In the genomic region with DNA sequence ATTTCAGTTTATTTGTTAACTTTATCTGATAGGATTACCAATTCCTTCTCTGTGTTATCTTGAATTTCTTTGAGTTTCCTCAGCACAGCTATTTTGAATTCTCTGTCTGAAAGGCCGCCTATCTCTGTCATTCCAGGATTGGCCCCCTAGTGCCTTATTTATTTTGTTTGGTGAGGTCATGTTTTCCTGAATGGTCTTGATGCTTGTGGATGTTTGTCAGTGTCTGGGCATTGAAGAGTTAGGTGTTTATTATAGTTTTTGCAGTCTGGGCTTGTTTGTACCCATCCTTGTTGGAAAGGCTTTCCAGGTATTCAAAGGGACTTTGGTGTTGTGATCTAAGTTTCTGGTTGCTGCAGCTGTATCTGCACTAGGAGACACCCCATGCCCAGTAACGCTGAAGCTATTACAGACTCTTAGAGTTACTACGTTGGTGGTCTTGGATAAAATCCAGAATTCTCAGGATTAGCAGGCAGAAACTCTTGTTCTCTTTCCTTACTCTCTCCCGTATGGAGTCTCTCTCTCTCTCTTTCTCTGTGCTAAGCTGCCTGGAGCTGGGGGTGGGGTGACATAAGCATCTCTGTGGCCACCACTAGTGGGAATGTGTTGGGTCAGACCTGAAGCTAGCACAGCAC, we compare ENCODE assay signal across 8 cellular contexts.
A peak's percentile ranks its signal among the peaks of the same experiment; 100 is the strongest.
DNase-seq lines count a peak whose midpoint lies in the region; TF ChIP-seq lines count a peak whose summit lies in the region.
"Not testable (repeated sequence)": the region's sequence is repeated elsewhere in the genome, so short reads cannot be mapped to it uniquely, and the experiment has no call there.

No MANE protein-coding gene starts in this region.

- not testable (repeated sequence) for H2BK5ac ChIP-seq in mesendoderm (ENCODE audit: low read length)

- not testable (repeated sequence) for H2AK5ac ChIP-seq in mesendoderm (ENCODE audit: low read length)

- H3K9ac ChIP-seq in mesendoderm (ENCODE audit: low read length) = not testable (repeated sequence)

- not testable (repeated sequence) for H3K4me2 ChIP-seq in mesendoderm (ENCODE audit: low read length)

- not testable (repeated sequence) for H3K56ac ChIP-seq in mesendoderm (ENCODE audit: low read length)

- H3K4ac ChIP-seq in mesendoderm (ENCODE audit: low read depth, low read length) = not testable (repeated sequence)

- in situ Hi-C loops in astrocyte of the cerebellum (cut with HindIII; ENCODE audit: low sequenced_read_pairs) = loop anchor here (25.0 kb wide), 1 partner anchor 333 kb away; no protein-coding TSS in a partner anchor
- in situ Hi-C loops in brain microvascular endothelial cell (cut with HindIII; ENCODE audit: low pct_ligation_motif_present, low sequenced_read_pairs) = not testable (repeated sequence)

- not testable (repeated sequence) for H2BK15ac ChIP-seq in mesendoderm (replicated peaks; ENCODE audit: low read depth)

- not testable (repeated sequence) for H3K79me2 ChIP-seq in mesendoderm (ENCODE audit: control insufficient read depth, insufficient read depth, low read length)

- POLR2A ChIA-PET in HEK293 (lab: Yijun Ruan, JAX) = not testable (repeated sequence)

- H3K18ac ChIP-seq in mesendoderm (ENCODE audit: low read length) = not testable (repeated sequence)

- WGBS in mesendoderm (ENCODE audit: extremely low coverage, insufficient coverage, low lambda C conversion rate) = no CpG with 5 or more reads among the region's 4 CpGs

- not testable (repeated sequence) for H3K79me1 ChIP-seq in mesendoderm (ENCODE audit: low read length)

- DNase-seq in AG10803 (ENCODE audit: low read depth) (peak; percentile 3), SJCRH30 (peak; percentile 75 to 89), astrocyte of the cerebellum (ENCODE audit: low read depth) (peak; percentile 16), brain microvascular endothelial cell (peak; percentile 7), iris pigment epithelial cell (ENCODE audit: low read depth) (peak; percentile 12), mesendoderm (peak; percentile 2), smooth muscle cell of the brain vasculature (ENCODE audit: low read depth, low spot score) (peak; percentile 33)

- not testable (repeated sequence) for H3K4me1 ChIP-seq in HEK293 (ENCODE audit: control insufficient read depth, insufficient read depth, low read length); SJCRH30; mesendoderm (ENCODE audit: control insufficient read depth, low read depth, low read length)

- CTCF ChIA-PET in HEK293 (lab: Yijun Ruan, JAX) = interaction anchor here (1.1 kb wide), 1 partner anchor 94 kb away, joined by 6 read pairs; no protein-coding TSS in a partner anchor

- not testable (repeated sequence) for TF ChIP-seq CTCF in AG10803 (conservative IDR thresholded peaks at IDR 0.05; ENCODE audit: low read length); HEK293 (tag by site-specific recombination; IDR thresholded peaks at IDR 0.05); astrocyte of the cerebellum (IDR thresholded peaks at IDR 0.05; ENCODE audit: low read depth, low read length, missing control alignments); brain microvascular endothelial cell (IDR thresholded peaks at IDR 0.05; ENCODE audit: low read depth, low read length, missing control alignments)

- not testable (repeated sequence) for H3K27ac ChIP-seq in HEK293 (ENCODE audit: extremely low read depth, low read depth, low read length); SJCRH30; brain microvascular endothelial cell; mesendoderm (ENCODE audit: low read depth, low read length)

- H3K23ac ChIP-seq in mesendoderm (ENCODE audit: low read length) = not testable (repeated sequence)

- H3K9me3 ChIP-seq in HEK293 (ENCODE audit: control insufficient read depth, insufficient read depth, low read depth, low read length); SJCRH30 (replicated peaks): not testable (repeated sequence)

- H3K4me3 ChIP-seq in AG10803 (ENCODE audit: low read length); HEK293 (ENCODE audit: low read depth, low read length); SJCRH30; astrocyte of the cerebellum (ENCODE audit: low read depth, low read length); brain microvascular endothelial cell (ENCODE audit: low read depth, low read length); mesendoderm (ENCODE audit: low read length): not testable (repeated sequence)

- H4K8ac ChIP-seq in mesendoderm (ENCODE audit: low read depth, low read length) = not testable (repeated sequence)

- H3K36me3 ChIP-seq in HEK293 (ENCODE audit: control insufficient read depth in 2 of 2, insufficient read depth in 1 of 2, low read length in 2 of 2); SJCRH30; brain microvascular endothelial cell (replicated peaks); mesendoderm (ENCODE audit: control insufficient read depth, insufficient read depth, low read length): not testable (repeated sequence)

- H4K5ac ChIP-seq in mesendoderm (ENCODE audit: low read length) = not testable (repeated sequence)

- not testable (repeated sequence) for H2BK120ac ChIP-seq in mesendoderm (ENCODE audit: low read depth, low read length)

- H3K27me3 ChIP-seq in SJCRH30; mesendoderm (ENCODE audit: insufficient read depth, low read length, poor library complexity): not testable (repeated sequence)
- peaks cover 19% of the 10 kb centered on the region for H3K27me3 ChIP-seq in brain microvascular endothelial cell (replicated peaks)

TF ChIP-seq in HEK293, 187 proteins besides CTCF, POLR2A, EP300 and RAD21:
- 0 out of 2 replicates have a peak, but pooled peaks have one; percentile 7 for TF ChIP-seq ZBTB21 (tag by site-specific recombination; IDR thresholded peaks at IDR 0.05)
- peak; percentile 68 for TF ChIP-seq GLIS1 (tag by site-specific recombination; IDR thresholded peaks at IDR 0.05)
- TF ChIP-seq, protein P1, sequence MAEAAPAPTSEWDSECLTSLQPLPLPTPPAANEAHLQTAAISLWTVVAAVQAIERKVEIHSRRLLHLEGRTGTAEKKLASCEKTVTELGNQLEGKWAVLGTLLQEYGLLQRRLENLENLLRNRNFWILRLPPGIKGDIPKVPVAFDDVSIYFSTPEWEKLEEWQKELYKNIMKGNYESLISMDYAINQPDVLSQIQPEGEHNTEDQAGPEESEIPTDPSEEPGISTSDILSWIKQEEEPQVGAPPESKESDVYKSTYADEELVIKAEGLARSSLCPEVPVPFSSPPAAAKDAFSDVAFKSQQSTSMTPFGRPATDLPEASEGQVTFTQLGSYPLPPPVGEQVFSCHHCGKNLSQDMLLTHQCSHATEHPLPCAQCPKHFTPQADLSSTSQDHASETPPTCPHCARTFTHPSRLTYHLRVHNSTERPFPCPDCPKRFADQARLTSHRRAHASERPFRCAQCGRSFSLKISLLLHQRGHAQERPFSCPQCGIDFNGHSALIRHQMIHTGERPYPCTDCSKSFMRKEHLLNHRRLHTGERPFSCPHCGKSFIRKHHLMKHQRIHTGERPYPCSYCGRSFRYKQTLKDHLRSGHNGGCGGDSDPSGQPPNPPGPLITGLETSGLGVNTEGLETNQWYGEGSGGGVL (tag by site-specific recombination; IDR thresholded peaks at IDR 0.05) = 0 out of 2 replicates have a peak, but pooled peaks have one; percentile 42
- peak; percentile 45 for TF ChIP-seq ZNF335 (tag by site-specific recombination; conservative IDR thresholded peaks at IDR 0.05)
- peak; percentile 50; the same call in 1 of the 2 replicates for TF ChIP-seq ATF2 (tag by site-specific recombination; IDR thresholded peaks at IDR 0.05; ENCODE audit: low read depth)
- TF ChIP-seq BCL6B (tag by site-specific recombination; IDR thresholded peaks at IDR 0.05) = peak; percentile 87

Comparison
In these comparisons a context has a peak if more than half of its experiments do, and no peak if none do; other contexts are left out.
1. DNase-seq: peak in every context shown above with its lines; median percentile 82 in SJCRH30; 33 in smooth muscle cell of the brain vasculature; 16 in astrocyte of the cerebellum; 12 in iris pigment epithelial cell; 7 in brain microvascular endothelial cell; 3 in AG10803; 2 in mesendoderm.